8 cellular contexts compared by ENCODE assay signal in genomic region chr11:75816561-75817239, GRCh38. TPM values are rescaled to one million over a fixed set of nuclear protein-coding genes. Genes with fewer than 3 reads are reported as not detected.
A peak's percentile ranks its signal among the peaks of the same experiment; 100 is the strongest.
DNase-seq lines count a peak whose midpoint lies in the region; ATAC-seq and TF ChIP-seq lines count a peak whose summit lies in the region.

No MANE protein-coding gene starts in this region.

- DNase-seq in NCI-H146 (lab: John Stamatoyannopoulos, UW) (peak; percentile 24), NCI-H146 treated with DMSO at 0.1 percent for 48 hours (lab: John Stamatoyannopoulos, UW; ENCODE audit: unreplicated experiment) (no peak), OCI-M1 (lab: John Stamatoyannopoulos, UW) (peak; percentile 97), fibroblast of the aortic adventitia (ENCODE audit: low read depth) (no peak)
- no peak for DNase-seq in activated CD4-positive, alpha-beta T cell treated with anti-CD3 and anti-CD28 coated beads for 4 hours
- no peak for DNase-seq in activated CD8-positive, alpha-beta memory T cell treated with anti-CD3 and anti-CD28 coated beads, Interleukin-2, amount 10 ng/mL, durations not matched to agents 7 days and 5 days

- peaks cover 23% of the 10 kb centered on the region for H3K4me1 Mint-ChIP-seq in activated CD8-positive, alpha-beta memory T cell treated with anti-CD3 and anti-CD28 coated beads, Interleukin-2, amount 10 ng/mL, durations not matched to agents 7 days and 5 days

- no peaks in the 10 kb centered on the region for H3K9me3 ChIP-seq in stomach smooth muscle (ENCODE audit: control insufficient read depth in 2 of 2, low read length in 2 of 2)

- no peak for ATAC-seq in activated CD8-positive, alpha-beta memory T cell treated with anti-CD3 and anti-CD28 coated beads, Interleukin-2, amount 10 ng/mL, durations not matched to agents 7 days and 5 days
- no peak for ATAC-seq in GM21390 (IDR thresholded peaks at IDR 0.05; ENCODE audit: unreplicated experiment)

- CTCF ChIA-PET in activated CD8-positive, alpha-beta memory T cell treated with anti-CD3 and anti-CD28 coated beads, Interleukin-2, amount 10 ng/mL, durations not matched to agents 7 days and 5 days (lab: Charles Lee), result interaction anchor here (0.6 to 1.7 kb wide), 4 partner anchors 8 to 111 kb away, joined by 3 read pairs; no protein-coding TSS in a partner anchor

- peak overlapping the region; percentile 84 for H3K4me3 ChIP-seq in fibroblast of the aortic adventitia (ENCODE audit: low read depth, low read length)
- peak overlapping the region; percentile 84 to 95 for H3K4me3 ChIP-seq in stomach smooth muscle (ENCODE audit: low read length in 2 of 2)

- H3K27me3 Mint-ChIP-seq in activated CD8-positive, alpha-beta memory T cell treated with anti-CD3 and anti-CD28 coated beads, Interleukin-2, amount 10 ng/mL, durations not matched to agents 7 days and 5 days, result no peaks in the 10 kb centered on the region

- H3K36me3 Mint-ChIP-seq in activated CD8-positive, alpha-beta memory T cell treated with anti-CD3 and anti-CD28 coated beads, Interleukin-2, amount 10 ng/mL, durations not matched to agents 7 days and 5 days, result peaks cover 10% of the 10 kb centered on the region

- no peaks in the 10 kb centered on the region for H3K9me3 Mint-ChIP-seq in activated CD8-positive, alpha-beta memory T cell treated with anti-CD3 and anti-CD28 coated beads, Interleukin-2, amount 10 ng/mL, durations not matched to agents 7 days and 5 days (ENCODE audit: low read depth)

- peaks cover 15% of the 10 kb centered on the region for H3K4me1 ChIP-seq in stomach smooth muscle (ENCODE audit: control insufficient read depth, insufficient read depth, low read length)

- TF ChIP-seq CTCF in fibroblast of the aortic adventitia (IDR thresholded peaks at IDR 0.05; ENCODE audit: insufficient read depth, low read length), result no peak

- no peaks in the 10 kb centered on the region for H3K27me3 ChIP-seq in stomach smooth muscle (ENCODE audit: control insufficient read depth in 1 of 2, insufficient read depth in 2 of 2, low read length in 2 of 2)

- H3K9ac ChIP-seq in stomach smooth muscle (ENCODE audit: low read length in 2 of 2), result peak overlapping the region; percentile 83 to 87

- H3K4me3 Mint-ChIP-seq in activated CD8-positive, alpha-beta memory T cell treated with anti-CD3 and anti-CD28 coated beads, Interleukin-2, amount 10 ng/mL, durations not matched to agents 7 days and 5 days, result no peak overlapping the region

- H3K27ac Mint-ChIP-seq in activated CD8-positive, alpha-beta memory T cell treated with anti-CD3 and anti-CD28 coated beads, Interleukin-2, amount 10 ng/mL, durations not matched to agents 7 days and 5 days, result no peak overlapping the region

- no peaks in the 10 kb centered on the region for H3K36me3 ChIP-seq in stomach smooth muscle (ENCODE audit: control insufficient read depth in 2 of 2, insufficient read depth in 2 of 2, low read length in 2 of 2)

- peak overlapping the region; percentile 55 for H3K27ac ChIP-seq in stomach smooth muscle (ENCODE audit: low read length)

RNA-seq across cellular contexts. Expression of gene UVRAG, which starts 1.7 kb away (rescaled TPM):
- 21.6 and 53.6 TPM in 2 replicates for total RNA-seq in fibroblast of the aortic adventitia (ENCODE audit: low replicate concordance)
- total RNA-seq in activated CD8-positive, alpha-beta memory T cell treated with anti-CD3 and anti-CD28 coated beads, Interleukin-2, amount 10 ng/mL, durations not matched to agents 7 days and 5 days, result 10 to 100 TPM; 17.4 to 25.5 TPM

RNA-seq across cellular contexts. Expression of gene DGAT2, which starts 48.1 kb away (rescaled TPM):
- 0.16 and 13.4 TPM in 2 replicates for total RNA-seq in fibroblast of the aortic adventitia (ENCODE audit: low replicate concordance)
- 1 to 10 TPM; 1.5 to 1.8 TPM for total RNA-seq in activated CD8-positive, alpha-beta memory T cell treated with anti-CD3 and anti-CD28 coated beads, Interleukin-2, amount 10 ng/mL, durations not matched to agents 7 days and 5 days

Comparison
In these comparisons a context has a peak if more than half of its experiments do, and no peak if none do; other contexts are left out.
1. DNase-seq: peak in NCI-H146 (single experiment) and OCI-M1 (single experiment); none in NCI-H146 treated with DMSO at 0.1 percent for 48 hours (single experiment), fibroblast of the aortic adventitia (single experiment), activated CD4-positive, alpha-beta T cell treated with anti-CD3 and anti-CD28 coated beads for 4 hours (0 of 2) and activated CD8-positive, alpha-beta memory T cell treated with anti-CD3 and anti-CD28 coated beads, Interleukin-2, amount 10 ng/mL, durations not matched to agents 7 days and 5 days (single experiment).